In genomic region chr7:112161253-112162160, GRCh38 we compare ENCODE assay signal across 16 cellular contexts. TPM values are rescaled to one million over a fixed set of nuclear protein-coding genes. Genes with fewer than 3 reads are reported as not detected.
DNase-seq lines count a peak whose midpoint lies in the region; ATAC-seq, FAIRE-seq and TF ChIP-seq lines count a peak whose summit lies in the region.
"Had no signal": no experiment of that assay in that cellular context is flagged by ENCODE, and none has a peak within 500 bp of the region (broad histone marks: within the 10 kb centered on the region; RNA-seq: fewer than 3 reads in every experiment).

No MANE protein-coding gene starts in this region.

- no peaks in the 10 kb centered on the region for H3K9me3 Mint-ChIP-seq in astrocyte (ENCODE audit: unreplicated experiment)
- H3K9me3 Mint-ChIP-seq: activated CD4-positive, alpha-beta memory T cell treated with anti-CD3 and anti-CD28 coated beads for 36 hours; activated T-helper 1 cell treated with anti-CD3 and anti-CD28 coated beads, Interleukin-12 subunit alpha, Interleukin-12 subunit beta, Interleukin-2, Interleukin-4 antibody, amounts not matched to agents 30 ng/mL and 10 ng/mL and 1 ng/mL, durations not matched to agents 14 hours and 24 hours and 36 hours had no signal

- H3K4me3 ChIP-seq in astrocyte (ENCODE audit: insufficient read depth, low read depth, low read length), result no peak overlapping the region
- H3K4me3 ChIP-seq: psoas muscle, SJSA1, suprapubic skin had no signal

- H3K4me1 Mint-ChIP-seq in astrocyte (ENCODE audit: low read depth, unreplicated experiment), result peaks cover 61% of the 10 kb centered on the region

- DNase-seq in HEK293T (ENCODE audit: extremely low spot score), result no peak
- no peak for DNase-seq in astrocyte (ENCODE audit: low read depth)
- peak; percentile 30 for DNase-seq in pons (ENCODE audit: low spot score)
- DNase-seq in GDM1 (lab: John Stamatoyannopoulos, UW), result no peak
- DNase-seq in AML-193 (lab: John Stamatoyannopoulos, UW), result no peak
- DNase-seq: activated CD4-positive, alpha-beta memory T cell treated with anti-CD3 and anti-CD28 coated beads for 36 hours; amniotic stem cell had no signal

- H3K79me2 ChIP-seq in astrocyte (ENCODE audit: insufficient read depth, low read length), result peaks cover 5% of the 10 kb centered on the region

- peak overlapping the region; percentile 49 for H3K4me2 ChIP-seq in astrocyte (ENCODE audit: low read length)

- H3K9me3 ChIP-seq in astrocyte (ENCODE audit: insufficient read depth, low read depth, low read length), result no peaks in the 10 kb centered on the region
- H3K9me3 ChIP-seq: BE2C, psoas muscle, SJSA1, suprapubic skin had no signal

- peaks cover 7% of the 10 kb centered on the region for H4K20me1 ChIP-seq in astrocyte (ENCODE audit: insufficient read depth, low read length)

- H3K27ac ChIP-seq in astrocyte (ENCODE audit: low read depth, low read length) (no peak overlapping the region), layer of hippocampus (ENCODE audit: low read depth, low read length) (peak overlapping the region; percentile 24)
- H3K27ac ChIP-seq: psoas muscle, SJSA1, suprapubic skin had no signal

- H3K36me3 ChIP-seq in astrocyte (ENCODE audit: insufficient read depth, low read length), result no peaks in the 10 kb centered on the region
- H3K36me3 ChIP-seq: BE2C, SJSA1, suprapubic skin had no signal

- H3K27ac Mint-ChIP-seq in astrocyte (ENCODE audit: unreplicated experiment), result peak overlapping the region; percentile 97
- H3K27ac Mint-ChIP-seq: activated CD4-positive, alpha-beta memory T cell treated with anti-CD3 and anti-CD28 coated beads for 36 hours; activated T-helper 1 cell treated with anti-CD3 and anti-CD28 coated beads, Interleukin-12 subunit alpha, Interleukin-12 subunit beta, Interleukin-2, Interleukin-4 antibody, amounts not matched to agents 30 ng/mL and 10 ng/mL and 1 ng/mL, durations not matched to agents 14 hours and 24 hours and 36 hours had no signal

- FAIRE-seq in astrocyte (lab: Jason Lieb, UNC), result no peak
- FAIRE-seq: TTC549 had no signal

- H3K36me3 Mint-ChIP-seq in astrocyte (ENCODE audit: low read depth, unreplicated experiment), result no peaks in the 10 kb centered on the region
- H3K36me3 Mint-ChIP-seq: activated CD4-positive, alpha-beta memory T cell treated with anti-CD3 and anti-CD28 coated beads for 36 hours had no signal

- POLR2A ChIA-PET in HEK293T (lab: Yijun Ruan, JAX), result interaction anchor here (1.0 kb wide), 1 partner anchor 43 kb away, joined by 3 read pairs; no protein-coding TSS in a partner anchor

- no peak overlapping the region for H3K9ac ChIP-seq in astrocyte (ENCODE audit: low read length)

- H3K27me3 ChIP-seq in astrocyte (ENCODE audit: insufficient read depth, low read length) (no peaks in the 10 kb centered on the region), layer of hippocampus (ENCODE audit: control insufficient read depth, insufficient read depth, low read length) (no peaks in the 10 kb centered on the region)
- H3K27me3 ChIP-seq: BE2C, SJSA1, suprapubic skin had no signal

- no peak overlapping the region for H3K4me3 Mint-ChIP-seq in astrocyte (ENCODE audit: unreplicated experiment)
- H3K4me3 Mint-ChIP-seq: activated CD4-positive, alpha-beta memory T cell treated with anti-CD3 and anti-CD28 coated beads for 36 hours; activated T-helper 1 cell treated with anti-CD3 and anti-CD28 coated beads, Interleukin-12 subunit alpha, Interleukin-12 subunit beta, Interleukin-2, Interleukin-4 antibody, amounts not matched to agents 30 ng/mL and 10 ng/mL and 1 ng/mL, durations not matched to agents 14 hours and 24 hours and 36 hours had no signal

- ATAC-seq in HG03457 (IDR thresholded peaks at IDR 0.05; ENCODE audit: unreplicated experiment) (no peak), GM21360 (IDR thresholded peaks at IDR 0.05; ENCODE audit: unreplicated experiment) (no peak)

- CTCF ChIA-PET in HEK293T (lab: Yijun Ruan, JAX), result no interaction called here

- H3K27me3 Mint-ChIP-seq in astrocyte (ENCODE audit: low read depth, unreplicated experiment), result no peaks in the 10 kb centered on the region

- TF ChIP-seq CTCF in astrocyte (IDR thresholded peaks at IDR 0.05; ENCODE audit: insufficient read depth, low read depth, low read length), result no peak

- H3K4me1 ChIP-seq in astrocyte (ENCODE audit: insufficient read depth, low read length), result peaks cover 39% of the 10 kb centered on the region
- H3K4me1 ChIP-seq: SJSA1 had no signal

- no peak overlapping the region for H2AFZ ChIP-seq in astrocyte (ENCODE audit: low read depth, low read length)

TF ChIP-seq in HEK293T, 16 proteins besides CTCF, POLR2A, EP300 and RAD21:
- TF ChIP-seq L3MBTL2 (conservative IDR thresholded peaks at IDR 0.05) (no peak), HDGF (IDR thresholded peaks at IDR 0.05; ENCODE audit: borderline replicate concordance) (no peak), SUZ12 (IDR thresholded peaks at IDR 0.05) (no peak), PKNOX1 (IDR thresholded peaks at IDR 0.05) (peak; percentile 65), LEF1 (IDR thresholded peaks at IDR 0.05; ENCODE audit: borderline replicate concordance) (no peak), ZNF384 (IDR thresholded peaks at IDR 0.05) (no peak), FOXA1 (IDR thresholded peaks at IDR 0.05) (no peak)

RNA-seq across cellular contexts. Expression of gene DOCK4, which starts 44.7 kb away (rescaled TPM):
- 31.4 and 32.2 TPM in 2 replicates for total RNA-seq in astrocyte

RNA-seq across cellular contexts. Expression of gene ZNF277, which starts 45.0 kb away (rescaled TPM):
- total RNA-seq in astrocyte, result 22.9 and 23.0 TPM in 2 replicates
